Comparison of ENCODE assay signal across 14 cellular contexts in the genomic region with DNA sequence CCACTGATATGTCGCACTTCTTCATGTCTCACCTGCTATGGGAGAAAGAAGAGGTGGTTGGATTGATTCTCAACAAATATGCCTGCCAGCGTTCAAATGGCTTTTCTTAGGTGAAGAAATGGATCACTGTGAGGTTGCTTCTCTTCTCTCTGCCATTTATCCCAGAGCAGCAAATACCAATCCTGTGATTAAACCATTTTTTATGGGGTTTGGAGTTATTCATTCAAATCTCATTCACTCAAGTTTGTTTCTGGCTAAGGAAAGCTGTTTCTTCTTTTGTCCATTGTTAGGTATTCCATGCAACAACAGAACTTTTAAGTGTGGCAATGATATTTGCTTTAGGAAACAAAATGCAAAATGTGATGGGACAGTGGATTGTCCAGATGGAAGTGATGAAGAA. TPM values are rescaled to one million over a fixed set of nuclear protein-coding genes. Genes with fewer than 3 reads are reported as not detected.
DNase-seq lines count a peak whose midpoint lies in the region; ATAC-seq and TF ChIP-seq lines count a peak whose summit lies in the region.
"Had no signal": no experiment of that assay in that cellular context is flagged by ENCODE, and none has a peak within 500 bp of the region (broad histone marks: within the 10 kb centered on the region; RNA-seq: fewer than 3 reads in every experiment).

No MANE protein-coding gene starts in this region.

- intact Hi-C loops in MCF 10A (cut with micrococcal nuclease) (no loop called here), breast epithelium (cut with DNase I; ENCODE audit: low total_unique reads) (no loop called here)

- no peak for TF ChIP-seq POLR2A in breast epithelium (IDR thresholded peaks at IDR 0.05)

- DNase-seq in MCF 10A (ENCODE audit: unreplicated experiment) (no peak), breast epithelium (ENCODE audit: low spot score in 2 of 2) (no peak), iris pigment epithelial cell (ENCODE audit: low read depth) (peak; percentile 29), T1000 (lab: John Stamatoyannopoulos, UW) (no peak), NCI-H69 (lab: John Stamatoyannopoulos, UW) (no peak), NCI-H2081 (lab: John Stamatoyannopoulos, UW) (no peak)
- DNase-seq: activated naive CD8-positive, alpha-beta T cell treated with anti-CD3 and anti-CD28 coated beads for 36 hours; head of caudate nucleus; NCI-H187 treated with DMSO at 0.1 percent for 48 hours; NCI-H748 treated with DMSO at 0.1 percent for 48 hours; T-helper 2 cell had no signal

- peaks cover 6% of the 10 kb centered on the region for H3K36me3 Mint-ChIP-seq in MCF 10A (ENCODE audit: insufficient read depth, unreplicated experiment)

- H3K4me1 ChIP-seq in breast epithelium: no peaks in the 10 kb centered on the region

- H3K4me3 ChIP-seq in breast epithelium: no peak overlapping the region

- H3K9me3 ChIP-seq in breast epithelium: no peaks in the 10 kb centered on the region

- TF ChIP-seq CTCF in MCF 10A (IDR thresholded peaks at IDR 0.05; ENCODE audit: unreplicated experiment) (no peak), breast epithelium (IDR thresholded peaks at IDR 0.05) (no peak), VCaP (conservative IDR thresholded peaks at IDR 0.05) (no peak)

- H3K4me3 Mint-ChIP-seq in MCF 10A (ENCODE audit: unreplicated experiment): peak overlapping the region; percentile 68
- H3K4me3 Mint-ChIP-seq: activated naive CD8-positive, alpha-beta T cell treated with anti-CD3 and anti-CD28 coated beads for 36 hours had no signal

- CTCF ChIA-PET in MCF 10A (lab: Yijun Ruan, JAX): no interaction called here

- no peaks in the 10 kb centered on the region for H3K27me3 ChIP-seq in breast epithelium

- no peaks in the 10 kb centered on the region for H3K36me3 ChIP-seq in breast epithelium

- no peaks in the 10 kb centered on the region for H3K27me3 Mint-ChIP-seq in MCF 10A (ENCODE audit: insufficient read depth, unreplicated experiment)
- H3K27me3 Mint-ChIP-seq: activated naive CD8-positive, alpha-beta T cell treated with anti-CD3 and anti-CD28 coated beads for 36 hours had no signal

- no peak overlapping the region for H3K27ac ChIP-seq in breast epithelium
- H3K27ac ChIP-seq in VCaP: peak overlapping the region; percentile 64; the same call in 1 of the 2 replicates

- H3K27ac Mint-ChIP-seq in MCF 10A (ENCODE audit: low read depth, unreplicated experiment): peak overlapping the region; percentile 97
- H3K27ac Mint-ChIP-seq: activated naive CD8-positive, alpha-beta T cell treated with anti-CD3 and anti-CD28 coated beads for 36 hours had no signal

- no peak for ATAC-seq in GM18907 (IDR thresholded peaks at IDR 0.05; ENCODE audit: unreplicated experiment)

- no peaks in the 10 kb centered on the region for H3K9me3 Mint-ChIP-seq in MCF 10A (ENCODE audit: unreplicated experiment)
- H3K9me3 Mint-ChIP-seq: activated naive CD8-positive, alpha-beta T cell treated with anti-CD3 and anti-CD28 coated beads for 36 hours had no signal

- POLR2A ChIA-PET in MCF 10A (lab: Yijun Ruan, JAX): interaction anchor here (0.6 to 1.6 kb wide), 5 partner anchors 8 to 398 kb away, joined by 3 to 11 read pairs (median 3); no protein-coding TSS in a partner anchor

- peaks cover 25% of the 10 kb centered on the region for H3K4me1 Mint-ChIP-seq in MCF 10A (ENCODE audit: insufficient read depth, unreplicated experiment)

- BruUV-seq in MCF 10A (replicated peaks; lab: Mats Ljungman, UMichigan): no TSS peak

RNA-seq across cellular contexts. Expression of a gene that starts 12.2 kb away (rescaled TPM):
- 10.4 and 16.1 TPM in 2 replicates for total RNA-seq in MCF 10A (2022)
- total RNA-seq in breast epithelium: 10 to 100 TPM in 1 of 3 donors, 1 to 10 TPM in 1, under 1 TPM in 1; 0.64 to 23.6 (median 8.5) TPM

RNA-seq across cellular contexts. Expression of a gene that starts 39.5 kb away (rescaled TPM):
- 0.22 TPM in 1 of 2 replicates, not detected in the other for total RNA-seq in MCF 10A (2022)
- total RNA-seq in breast epithelium: under 1 TPM in 1 of 3 donors, not detected in 2; 0.15 TPM
- total RNA-seq: activated naive CD8-positive, alpha-beta T cell treated with anti-CD3 and anti-CD28 coated beads for 36 hours; kidney epithelial cell had no signal

RNA-seq across cellular contexts. Expression of a gene that starts 59.0 kb away (rescaled TPM):
- total RNA-seq in MCF 10A (2022): 0.29 and 0.63 TPM in 2 replicates
- 1 to 10 TPM in 1 of 3 donors, under 1 TPM in 2; 0.16 to 1.5 (median 0.66) TPM for total RNA-seq in breast epithelium
- total RNA-seq: kidney epithelial cell had no signal
